Comparison of ENCODE assay signal across 8 cellular contexts in genomic region chr2:110960281-110960680, GRCh38.
"Had no signal": no experiment of that assay in that cellular context is flagged by ENCODE, and none has a peak within 500 bp of the region (broad histone marks: within the 10 kb centered on the region; RNA-seq: fewer than 3 reads in every experiment).

No MANE protein-coding gene starts in this region.

- H3K4me3 ChIP-seq: GM23248, HAP-1, K562 had no signal

- H2AFZ ChIP-seq: GM23248 had no signal

- H3K4me1 ChIP-seq: HAP-1 had no signal

- H3K9ac ChIP-seq: GM23248 had no signal

- DNase-seq: GM23248, GOT3, H7, HFFc6, IMR-90 had no signal

- H3K27ac ChIP-seq: GM23248 had no signal

- ATAC-seq: HCT116, K562 had no signal

- H3K36me3 ChIP-seq: HAP-1 had no signal

- H3K4me3 Mint-ChIP-seq: HFFc6 had no signal

- H3K9me3 ChIP-seq: HAP-1 had no signal

- H3K27ac Mint-ChIP-seq: HFFc6 had no signal
